1 cellular context compared by ENCODE assay signal in genomic region chr9:135029871-135030710, GRCh38.
TF ChIP-seq lines count a peak whose summit lies in the region.

No MANE protein-coding gene starts in this region.

TF ChIP-seq in H1, 55 proteins besides CTCF, POLR2A, EP300 and RAD21 (continued from another document):
- TF ChIP-seq E2F6 (IDR thresholded peaks at IDR 0.05) (no peak), KDM1A (IDR thresholded peaks at IDR 0.05; ENCODE audit: borderline replicate concordance, low read length) (no peak), NANOG (IDR thresholded peaks at IDR 0.05; ENCODE audit: insufficient read depth, low read depth, low read length, poor library complexity, severe bottlenecking) (no peak), TCF12 (IDR thresholded peaks at IDR 0.05; ENCODE audit: low read depth, low read length) (no peak), RFX5 (IDR thresholded peaks at IDR 0.05; ENCODE audit: borderline replicate concordance, low read depth, low read length) (no peak), GABPA (IDR thresholded peaks at IDR 0.05; ENCODE audit: borderline replicate concordance, insufficient read depth, low read length) (no peak), SIX5 (IDR thresholded peaks at IDR 0.05; ENCODE audit: low read depth, low read length) (no peak), JUND (IDR thresholded peaks at IDR 0.05; ENCODE audit: low read length) (no peak), KDM4A (IDR thresholded peaks at IDR 0.05; ENCODE audit: low read depth, low read length, severe bottlenecking) (no peak)
